ENCODE assay signal across 30 cellular contexts in genomic region chr17:50187403-50187735, GRCh38. TPM values are rescaled to one million over a fixed set of nuclear protein-coding genes. Genes with fewer than 3 reads are reported as not detected.
DNase-seq lines count a peak whose midpoint lies in the region; ATAC-seq and TF ChIP-seq lines count a peak whose summit lies in the region.
"Had no signal": no experiment of that assay in that cellular context is flagged by ENCODE, and none has a peak within 500 bp of the region (broad histone marks: within the 10 kb centered on the region; RNA-seq: fewer than 3 reads in every experiment).

No MANE protein-coding gene starts in this region.

- no peak overlapping the region for H3K27ac Mint-ChIP-seq in CD4-positive, alpha-beta memory T cell
- H3K27ac Mint-ChIP-seq: activated T-cell treated with anti-CD3 and anti-CD28 coated beads, Interleukin-2, amount 50 U/mL, for 72 hours; stimulated activated naive CD8-positive, alpha-beta T cell treated with anti-CD3 and anti-CD28 coated beads, Interleukin-15, Interleukin-2, amounts not matched to agents 100 ng/mL and 50 ng/mL, for 24 hours had no signal

- DNase-seq in AG04450 (ENCODE audit: low read depth, low spot score), result no peak
- DNase-seq in SJSA1 (ENCODE audit: low read depth in 1 of 2, low spot score in 2 of 2), result no peak
- DNase-seq in fibroblast of the aortic adventitia (ENCODE audit: low read depth), result peak; percentile 79
- no peak for DNase-seq in sigmoid colon
- no peak for DNase-seq in CD4-positive, alpha-beta memory T cell
- no peak for DNase-seq in GM10266 (ENCODE audit: extremely low spot score)
- DNase-seq in Right ventricle myocardium inferior (ENCODE audit: missing footprints), result no peak
- DNase-seq in suprapubic skin (ENCODE audit: low spot score in 2 of 2), result no peak
- DNase-seq: activated CD4-positive, CD25-positive, alpha-beta regulatory T cell treated with anti-CD3 and anti-CD28 coated beads, Interleukin-2, amount 50 U/mL, for 72 hours; activated naive CD4-positive, alpha-beta T cell treated with anti-CD3 and anti-CD28 coated beads, Interleukin-2, amount 50 U/mL, for 16 hours; activated T-cell treated with anti-CD3 and anti-CD28 coated beads, Interleukin-2, amount 50 U/mL, for 72 hours; aorta; effector CD8-positive, alpha-beta T cell; H7; heart left ventricle; left colon; midbrain; NCI-H1105; NCI-H2081 treated with DMSO at 0.1 percent for 48 hours; NCI-H446; OCI-M1; SIG-M5; stimulated activated CD4-positive, alpha-beta T cell treated with anti-CD3 and anti-CD28 coated beads, Interleukin-4, amount 100 ng/mL, for 24 hours had no signal

- H3K27me3 ChIP-seq in AG04450 (ENCODE audit: control insufficient read depth, insufficient read depth, low read length) (no peaks in the 10 kb centered on the region), SJSA1 (replicated peaks) (no peaks in the 10 kb centered on the region), sigmoid colon (no peaks in the 10 kb centered on the region), suprapubic skin (no peaks in the 10 kb centered on the region)
- no peaks in the 10 kb centered on the region for H3K27me3 ChIP-seq in CD4-positive, alpha-beta memory T cell (ENCODE audit: insufficient read depth, low read length)
- H3K27me3 ChIP-seq: heart left ventricle had no signal

- no peaks in the 10 kb centered on the region; the same call in 1 of the 2 replicates for H3K9me3 ChIP-seq in AG04450 (ENCODE audit: control insufficient read depth, insufficient read depth, low read length)
- no peaks in the 10 kb centered on the region for H3K9me3 ChIP-seq in SJSA1 (replicated peaks)
- H3K9me3 ChIP-seq in sigmoid colon, result no peaks in the 10 kb centered on the region
- no peaks in the 10 kb centered on the region for H3K9me3 ChIP-seq in CD4-positive, alpha-beta memory T cell (ENCODE audit: control insufficient read depth in 1 of 2, low read length in 2 of 2)
- no peaks in the 10 kb centered on the region for H3K9me3 ChIP-seq in suprapubic skin
- H3K9me3 ChIP-seq: heart left ventricle had no signal

- intact Hi-C loops in sigmoid colon (cut with DNase I), result no loop called here
- intact Hi-C loops in CD4-positive, alpha-beta memory T cell (cut with micrococcal nuclease), result no loop called here
- intact Hi-C loops in Right ventricle myocardium inferior (cut with DNase I), result no loop called here

- ATAC-seq in Right ventricle myocardium inferior, result no peak
- ATAC-seq: activated T-cell treated with anti-CD3 and anti-CD28 coated beads, Interleukin-2, amount 50 U/mL, for 72 hours; esophagus mucosa; heart left ventricle; HepG2; left colon had no signal

- 76 to 83% methylated on average over 4 of the region's 4 CpGs for WGBS in sigmoid colon, 2 donors
- WGBS in suprapubic skin, result 63% methylated on average over 4 of the region's 4 CpGs

- H3K27ac ChIP-seq in AG04450 (ENCODE audit: low read depth, low read length) (peak overlapping the region; percentile 98), SJSA1 (peak overlapping the region; percentile 87), sigmoid colon (peak overlapping the region in 3 of 4 donors; percentile 80 to 99 (median 94)), suprapubic skin (no peak overlapping the region)
- H3K27ac ChIP-seq in CD4-positive, alpha-beta memory T cell (ENCODE audit: low read depth, low read length), result no peak overlapping the region
- H3K27ac ChIP-seq: C4-2B, HL-60 had no signal

- TF ChIP-seq POLR2A in sigmoid colon (IDR thresholded peaks at IDR 0.05) (no peak), suprapubic skin (IDR thresholded peaks at IDR 0.05) (no peak)

- POLR2A ChIA-PET in AG04450 (lab: Yijun Ruan, JAX), result interaction anchor here (0.6 to 13.2 kb wide), 15 partner anchors 9 to 111 kb away, joined by 3 to 284 read pairs (median 8); partner anchors contain the start of genes COL1A1 and TMEM92
- POLR2A ChIA-PET in CD4-positive, alpha-beta memory T cell (lab: Charles Lee; ENCODE audit: partially characterized antibody), result no interaction called here

- H3K4me3 ChIP-seq in AG04450 (ENCODE audit: low read depth, low read length), result no peak overlapping the region
- peak overlapping the region; percentile 66 for H3K4me3 ChIP-seq in SJSA1
- H3K4me3 ChIP-seq in fibroblast of the aortic adventitia (ENCODE audit: low read depth, low read length), result peak overlapping the region; percentile 6
- no peak overlapping the region for H3K4me3 ChIP-seq in sigmoid colon
- no peak overlapping the region for H3K4me3 ChIP-seq in CD4-positive, alpha-beta memory T cell (ENCODE audit: low read length in 2 of 2)
- H3K4me3 ChIP-seq in suprapubic skin, result no peak overlapping the region
- H3K4me3 ChIP-seq: heart left ventricle had no signal

- H3K36me3 Mint-ChIP-seq in CD4-positive, alpha-beta memory T cell, result no peaks in the 10 kb centered on the region

- H3K4me1 ChIP-seq in SJSA1 (replicated peaks) (peaks cover 82% of the 10 kb centered on the region), sigmoid colon (peaks cover 3 to 82% (median 60%) of the 10 kb centered on the region in 4 donors), suprapubic skin (peaks cover 29% of the 10 kb centered on the region)
- H3K4me1 ChIP-seq in CD4-positive, alpha-beta memory T cell (ENCODE audit: insufficient read depth, low read length), result peaks cover 11% of the 10 kb centered on the region

- H3K4me3 Mint-ChIP-seq in CD4-positive, alpha-beta memory T cell, result no peak overlapping the region
- H3K4me3 Mint-ChIP-seq: activated T-cell treated with anti-CD3 and anti-CD28 coated beads, Interleukin-2, amount 50 U/mL, for 72 hours; stimulated activated naive CD8-positive, alpha-beta T cell treated with anti-CD3 and anti-CD28 coated beads, Interleukin-15, Interleukin-2, amounts not matched to agents 100 ng/mL and 50 ng/mL, for 24 hours had no signal

- peaks cover 0 to 2% (median 0%) of the 10 kb centered on the region in 8 donors for H3K9me3 Mint-ChIP-seq in CD4-positive, alpha-beta memory T cell
- H3K9me3 Mint-ChIP-seq: activated T-cell treated with anti-CD3 and anti-CD28 coated beads, Interleukin-2, amount 50 U/mL, for 72 hours; stimulated activated naive CD8-positive, alpha-beta T cell treated with anti-CD3 and anti-CD28 coated beads, Interleukin-15, Interleukin-2, amounts not matched to agents 100 ng/mL and 50 ng/mL, for 24 hours had no signal

- CTCF ChIA-PET in AG04450 (lab: Charles Lee), result interaction anchor here (1.0 to 1.6 kb wide), 3 partner anchors 10 to 83 kb away, joined by 3 to 4 read pairs (median 3); no protein-coding TSS in a partner anchor
- CTCF ChIA-PET in CD4-positive, alpha-beta memory T cell (lab: Charles Lee; ENCODE audit: partially characterized antibody), result no interaction called here

- TF ChIP-seq CTCF in AG04450 (IDR thresholded peaks at IDR 0.05; ENCODE audit: low read depth, low read length), result no peak
- no peak for TF ChIP-seq CTCF in fibroblast of the aortic adventitia (IDR thresholded peaks at IDR 0.05; ENCODE audit: insufficient read depth, low read length)
- TF ChIP-seq CTCF in sigmoid colon (IDR thresholded peaks at IDR 0.05), result no peak
- TF ChIP-seq CTCF in GM10266 (IDR thresholded peaks at IDR 0.05; ENCODE audit: control insufficient read depth, insufficient read depth, low read depth, missing control alignments), result no peak
- no peak for TF ChIP-seq CTCF in suprapubic skin (IDR thresholded peaks at IDR 0.05)

- peaks cover 100% of the 10 kb centered on the region for H3K36me3 ChIP-seq in SJSA1
- H3K36me3 ChIP-seq in sigmoid colon, result peaks cover 67 to 76% (median 69%) of the 10 kb centered on the region in 4 donors
- H3K36me3 ChIP-seq in CD4-positive, alpha-beta memory T cell (ENCODE audit: insufficient read depth, low read length), result no peaks in the 10 kb centered on the region
- peaks cover 42% of the 10 kb centered on the region for H3K36me3 ChIP-seq in suprapubic skin

- no peak for TF ChIP-seq EP300 in sigmoid colon (IDR thresholded peaks at IDR 0.05)
- TF ChIP-seq EP300 in suprapubic skin (IDR thresholded peaks at IDR 0.05), result no peak

- H3K27me3 Mint-ChIP-seq in CD4-positive, alpha-beta memory T cell, result no peaks in the 10 kb centered on the region
- H3K27me3 Mint-ChIP-seq: stimulated activated naive CD8-positive, alpha-beta T cell treated with anti-CD3 and anti-CD28 coated beads, Interleukin-15, Interleukin-2, amounts not matched to agents 100 ng/mL and 50 ng/mL, for 24 hours had no signal

- H3K4me1 Mint-ChIP-seq in CD4-positive, alpha-beta memory T cell, result peaks cover 8 to 14% (median 11%) of the 10 kb centered on the region in 4 donors

RNA-seq across cellular contexts. Expression of gene COL1A1, which starts 14.1 kb away (rescaled TPM):
- polyA plus RNA-seq in AG04450 (2011; rRNA removed) (1,356 and 3,120 TPM in 2 replicates), sigmoid colon (10 to 100 TPM in 2 of 3 donors, 1 to 10 TPM in 1; 7.8 to 96.7 (median 10.2) TPM)
- 2,155 and 4,267 TPM in 2 replicates for polyA minus RNA-seq in AG04450 (2011; rRNA and poly(A)+ RNA removed)
- 957 and 2,133 TPM in 2 replicates for total RNA-seq in SJSA1 (2014; rRNA removed; shearing (Covaris generic))
- total RNA-seq in fibroblast of the aortic adventitia (ENCODE audit: low replicate concordance) (2,633 and 16,513 TPM in 2 replicates), sigmoid colon (100 to 1,000 TPM in 1 of 4 donors, 10 to 100 TPM in 3; 43.6 to 459 (median 71.4) TPM), Right ventricle myocardium inferior (28.2 TPM), suprapubic skin (10 to 100 TPM; 19.2 to 56.8 (median 33.1) TPM)
- total RNA-seq in CD4-positive, alpha-beta memory T cell, result 1 to 10 TPM; 1.0 to 1.6 TPM
- polyA plus RNA-seq in CD4-positive, alpha-beta memory T cell, result not detected
- total RNA-seq: HepG2 had no signal

RNA-seq across cellular contexts. Expression of gene SGCA, which starts 21.6 kb away (rescaled TPM):
- 0.16 and 0.21 TPM in 2 replicates for polyA plus RNA-seq in AG04450 (2011; rRNA removed)
- not detected in 2 replicates for polyA minus RNA-seq in AG04450 (2011; rRNA and poly(A)+ RNA removed)
- 2.4 TPM in 1 of 2 replicates, not detected in the other for total RNA-seq in SJSA1 (2014; rRNA removed; shearing (Covaris generic))
- 0.65 and 0.90 TPM in 2 replicates for total RNA-seq in fibroblast of the aortic adventitia (ENCODE audit: low replicate concordance)
- 10 to 100 TPM; 27.3 to 80.1 (median 56.1) TPM for total RNA-seq in sigmoid colon
- 1 to 10 TPM; 2.5 to 7.2 (median 4.6) TPM for polyA plus RNA-seq in sigmoid colon
- not detected for total RNA-seq in CD4-positive, alpha-beta memory T cell
- not detected for polyA plus RNA-seq in CD4-positive, alpha-beta memory T cell
- 151 TPM for total RNA-seq in Right ventricle myocardium inferior
- 1 to 10 TPM; 2.1 to 5.8 (median 4.0) TPM for total RNA-seq in suprapubic skin
- total RNA-seq: A673, HepG2, pulmonary artery endothelial cell had no signal
- polyA plus RNA-seq: HepG2 had no signal

RNA-seq across cellular contexts. Expression of gene PPP1R9B, which starts 36.9 kb away (rescaled TPM):
- polyA plus RNA-seq in AG04450 (2011; rRNA removed), result 17.6 and 18.2 TPM in 2 replicates
- 35.7 and 42.5 TPM in 2 replicates for polyA minus RNA-seq in AG04450 (2011; rRNA and poly(A)+ RNA removed)
- total RNA-seq in SJSA1 (2014; rRNA removed; shearing (Covaris generic)), result 69.4 and 70.1 TPM in 2 replicates
- total RNA-seq in fibroblast of the aortic adventitia (ENCODE audit: low replicate concordance), result 59.3 and 85.4 TPM in 2 replicates
- total RNA-seq in sigmoid colon, result 10 to 100 TPM; 15.3 to 18.8 (median 16.8) TPM
- 10 to 100 TPM in 2 of 3 donors, 1 to 10 TPM in 1; 9.0 to 38.7 (median 10.9) TPM for polyA plus RNA-seq in sigmoid colon
- total RNA-seq in CD4-positive, alpha-beta memory T cell, result 10 to 100 TPM; 97.5 to 99.7 TPM
- polyA plus RNA-seq in CD4-positive, alpha-beta memory T cell, result 1 to 10 TPM in 1 of 2 donors, under 1 TPM in 1; 0.48 to 2.2 TPM
- 38.4 TPM for total RNA-seq in Right ventricle myocardium inferior
- 10 to 100 TPM; 21.5 to 26.2 (median 23.7) TPM for total RNA-seq in suprapubic skin

RNA-seq across cellular contexts. Expression of gene SAMD14, which starts 57.4 kb away (rescaled TPM):
- polyA plus RNA-seq in AG04450 (2011; rRNA removed), result 3.5 and 5.3 TPM in 2 replicates
- 3.8 and 6.4 TPM in 2 replicates for polyA minus RNA-seq in AG04450 (2011; rRNA and poly(A)+ RNA removed)
- 0.11 TPM in 1 of 2 replicates, not detected in the other for total RNA-seq in SJSA1 (2014; rRNA removed; shearing (Covaris generic))
- 1.6 and 5.1 TPM in 2 replicates for total RNA-seq in fibroblast of the aortic adventitia (ENCODE audit: low replicate concordance)
- total RNA-seq in sigmoid colon, result 1 to 10 TPM in 1 of 4 donors, under 1 TPM in 3; 0.16 to 2.5 (median 0.63) TPM
- 1 to 10 TPM in 2 of 3 donors, under 1 TPM in 1; 0.92 to 1.3 (median 1.2) TPM for polyA plus RNA-seq in sigmoid colon
- total RNA-seq in CD4-positive, alpha-beta memory T cell, result 1 to 10 TPM; 1.2 to 1.3 TPM
- under 1 TPM; 0.16 to 0.19 TPM for polyA plus RNA-seq in CD4-positive, alpha-beta memory T cell
- 1.7 TPM for total RNA-seq in Right ventricle myocardium inferior
- total RNA-seq in suprapubic skin, result under 1 TPM in 1 of 4 donors, not detected in 3; 0.68 TPM

Comparison
In these comparisons a context has a peak if more than half of its experiments do, and no peak if none do; other contexts are left out.
1. H3K27ac ChIP-seq: peak in AG04450 (single experiment), SJSA1 (single experiment) and sigmoid colon (3 of 4); none in CD4-positive, alpha-beta memory T cell (single experiment) and suprapubic skin (single experiment).
2. H3K4me3 ChIP-seq: peak in SJSA1 (single experiment) and fibroblast of the aortic adventitia (single experiment); none in AG04450 (single experiment), sigmoid colon (0 of 4), CD4-positive, alpha-beta memory T cell (0 of 2) and suprapubic skin (single experiment).
3. RNA of gene COL1A1, which starts 14.1 kb away (total RNA-seq): 2,633 to 16,513 TPM in fibroblast of the aortic adventitia, 957 to 2,133 TPM in SJSA1, 43.6 to 459 TPM in sigmoid colon, 19.2 to 56.8 TPM in suprapubic skin and 28.2 TPM in Right ventricle myocardium inferior (single experiment); 1.0 to 1.6 TPM in CD4-positive, alpha-beta memory T cell; every median in the first group is over 4 times any median in the second.